Comparison of ENCODE assay signal across 19 cellular contexts in the genomic region with DNA sequence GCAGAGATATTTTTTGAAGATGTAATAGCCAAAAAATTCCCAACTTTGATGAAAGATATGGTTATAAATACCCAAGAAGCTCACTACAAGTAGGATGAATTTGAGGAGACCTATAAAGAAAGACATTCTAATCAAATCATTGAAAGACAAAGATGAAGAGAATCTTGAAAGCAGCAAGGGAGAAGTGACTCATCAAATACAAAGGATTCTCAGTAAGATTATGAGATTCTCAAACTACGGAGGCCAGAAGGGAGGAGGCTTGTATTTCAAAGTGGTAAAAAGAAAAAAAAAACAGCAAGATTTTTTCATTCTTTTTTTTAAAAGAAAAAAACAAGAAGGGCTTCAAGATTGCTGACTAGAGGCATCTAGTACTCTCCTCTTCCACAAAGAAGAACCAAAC. TPM values are rescaled to one million over a fixed set of nuclear protein-coding genes. Genes with fewer than 3 reads are reported as not detected.
A peak's percentile ranks its signal among the peaks of the same experiment; 100 is the strongest.
DNase-seq lines count a peak whose midpoint lies in the region; ATAC-seq lines count a peak whose summit lies in the region.
"Had no signal": no experiment of that assay in that cellular context is flagged by ENCODE, and none has a peak within 500 bp of the region (broad histone marks: within the 10 kb centered on the region; RNA-seq: fewer than 3 reads in every experiment).

No MANE protein-coding gene starts in this region.

- no peak overlapping the region for H3K4me3 Mint-ChIP-seq in activated T-cell treated with anti-CD3 and anti-CD28 coated beads, Interleukin-2, amount 50 U/mL, for 24 hours
- H3K4me3 Mint-ChIP-seq in T-helper 17 cell = no peak overlapping the region
- H3K4me3 Mint-ChIP-seq: CD14-positive monocyte had no signal

- H3K27me3 Mint-ChIP-seq in activated T-cell treated with anti-CD3 and anti-CD28 coated beads, Interleukin-2, amount 50 U/mL, for 24 hours = peaks cover 6% of the 10 kb centered on the region
- no peaks in the 10 kb centered on the region for H3K27me3 Mint-ChIP-seq in T-helper 17 cell

- H3K4me1 Mint-ChIP-seq in activated T-cell treated with anti-CD3 and anti-CD28 coated beads, Interleukin-2, amount 50 U/mL, for 24 hours (ENCODE audit: low read depth) = peaks cover 12% of the 10 kb centered on the region
- peaks cover 5% of the 10 kb centered on the region for H3K4me1 Mint-ChIP-seq in T-helper 17 cell
- H3K4me1 Mint-ChIP-seq: CD14-positive monocyte had no signal

- H3K9me3 ChIP-seq in T-helper 17 cell (ENCODE audit: control insufficient read depth, low read length, poor library complexity, severe bottlenecking) = no peaks in the 10 kb centered on the region

- peaks cover 14% of the 10 kb centered on the region for H3K9me3 Mint-ChIP-seq in activated T-cell treated with anti-CD3 and anti-CD28 coated beads, Interleukin-2, amount 50 U/mL, for 24 hours

- H3K27ac Mint-ChIP-seq in activated T-cell treated with anti-CD3 and anti-CD28 coated beads, Interleukin-2, amount 50 U/mL, for 24 hours = peak overlapping the region; percentile 7
- peak overlapping the region; percentile 57 for H3K27ac Mint-ChIP-seq in T-helper 17 cell
- H3K27ac Mint-ChIP-seq: CD14-positive monocyte had no signal

- H3K36me3 Mint-ChIP-seq in activated T-cell treated with anti-CD3 and anti-CD28 coated beads, Interleukin-2, amount 50 U/mL, for 24 hours (ENCODE audit: low read depth) = no peaks in the 10 kb centered on the region
- no peaks in the 10 kb centered on the region for H3K36me3 Mint-ChIP-seq in T-helper 17 cell (ENCODE audit: low read depth)
- H3K36me3 Mint-ChIP-seq: CD14-positive monocyte had no signal

- ATAC-seq in T-helper 17 cell = no peak
- ATAC-seq: K562 had no signal

- DNase-seq in activated T-cell treated with anti-CD3 and anti-CD28 coated beads, Interleukin-2, amount 50 U/mL, for 24 hours = no peak
- DNase-seq in activated T-cell treated with anti-CD3 and anti-CD28 coated beads for 4 hours = no peak
- DNase-seq in EH (ENCODE audit: low read depth) = peak; percentile 52
- DNase-seq in T-helper 17 cell = no peak
- DNase-seq in iris pigment epithelial cell (ENCODE audit: low read depth) = peak; percentile 49
- DNase-seq in NCI-H187 treated with DMSO at 0.1 percent for 48 hours (lab: John Stamatoyannopoulos, UW) = no peak
- DNase-seq in D341Med (ENCODE audit: low spot score) = no peak
- DNase-seq: ACHN, AML-193, COR-L47, DMS153, NCI-H1436, NCI-H2029 treated with DMSO at 0.1 percent for 48 hours, NCI-H2171 treated with DMSO at 0.1 percent for 48 hours, NCI-H446 treated with DMSO at 0.1 percent for 48 hours, NCI-H748 treated with DMSO at 0.1 percent for 48 hours, PC-9 had no signal

RNA-seq across cellular contexts. Expression of a gene that starts 59.3 kb away (rescaled TPM):
- total RNA-seq in T-helper 17 cell = 1 to 10 TPM; 1.5 to 2.3 TPM
- total RNA-seq: K562 had no signal

Comparison
In these comparisons a context has a peak if more than half of its experiments do, and no peak if none do; other contexts are left out.
1. DNase-seq: peak in EH (single experiment) and iris pigment epithelial cell (single experiment); none in activated T-cell treated with anti-CD3 and anti-CD28 coated beads, Interleukin-2, amount 50 U/mL, for 24 hours (single experiment), activated T-cell treated with anti-CD3 and anti-CD28 coated beads for 4 hours (single experiment), T-helper 17 cell (0 of 3), NCI-H187 treated with DMSO at 0.1 percent for 48 hours (single experiment) and D341Med (single experiment).